Comparison of ENCODE assay signal across 8 cellular contexts in the genomic region with DNA sequence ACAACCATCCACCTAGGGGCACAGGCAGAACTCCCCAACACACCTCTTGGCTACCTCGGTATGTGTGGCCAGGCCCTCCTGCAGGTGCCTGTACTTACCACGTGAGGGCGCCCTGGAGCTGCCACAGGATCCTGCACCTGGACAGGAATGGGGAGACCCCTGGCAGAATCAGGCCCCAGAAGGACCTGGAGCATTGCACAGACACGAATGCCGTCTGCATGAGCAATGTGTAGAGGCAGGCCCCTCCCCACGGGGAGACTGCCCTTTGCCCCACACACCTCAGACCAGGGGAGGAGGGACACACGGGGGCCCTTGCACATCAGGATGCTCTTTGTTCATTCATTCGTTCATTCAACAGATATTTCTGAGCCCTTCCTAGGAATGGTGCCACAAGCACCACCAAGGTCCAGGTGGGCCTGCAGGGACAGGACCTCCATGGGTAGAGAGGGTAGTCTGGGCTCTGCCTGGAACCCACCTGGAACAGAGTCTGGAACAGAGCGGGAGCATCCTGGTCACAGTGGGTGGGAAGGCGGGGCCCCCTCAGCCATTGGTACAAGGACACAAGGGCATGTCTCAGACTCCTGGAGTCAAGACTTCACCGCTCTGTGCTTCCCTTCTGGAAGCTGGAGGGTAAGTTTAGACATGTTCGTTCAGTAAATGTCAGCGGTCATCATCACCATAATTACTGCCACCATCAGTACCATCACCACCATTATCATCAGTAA. TPM values are rescaled to one million over a fixed set of nuclear protein-coding genes. Genes with fewer than 3 reads are reported as not detected.
A peak's percentile ranks its signal among the peaks of the same experiment; 100 is the strongest.
DNase-seq lines count a peak whose midpoint lies in the region; ATAC-seq, FAIRE-seq and TF ChIP-seq lines count a peak whose summit lies in the region.

No MANE protein-coding gene starts in this region.

- no peak overlapping the region for H2BK120ac ChIP-seq in H9 (ENCODE audit: low read depth, low read length, poor library complexity, severe bottlenecking)

- no peak overlapping the region for H2BK5ac ChIP-seq in H9 (ENCODE audit: insufficient read length, low read length)

- H3K4me1 ChIP-seq in H9 (ENCODE audit: insufficient read depth, low read length): no peaks in the 10 kb centered on the region
- no peaks in the 10 kb centered on the region for H3K4me1 ChIP-seq in GM12878 (ENCODE audit: control insufficient read depth, insufficient read depth, low read length)

- H3K4me1 Mint-ChIP-seq in CD4-positive, alpha-beta T cell (ENCODE audit: low read depth): no peaks in the 10 kb centered on the region
- H3K4me1 Mint-ChIP-seq in H9: peaks cover 11 to 29% of the 10 kb centered on the region in 2 experiments

- H3K4ac ChIP-seq in H9 (ENCODE audit: low read depth, low read length): no peak overlapping the region

- peak; percentile 7 for FAIRE-seq in GM12878 (lab: Jason Lieb, UNC)

- CTCF ChIA-PET in CD4-positive, alpha-beta T cell (lab: Charles Lee): interaction anchor here (1.0 to 1.1 kb wide), 4 partner anchors 8 to 47 kb away, joined by 3 read pairs; no protein-coding TSS in a partner anchor
- CTCF ChIA-PET in GM12878 (lab: Yijun Ruan, JAX): interaction anchor here (0.5 to 1.6 kb wide), 7 partner anchors 9 to 193 kb away, joined by 3 to 7 read pairs (median 3); no protein-coding TSS in a partner anchor

- peaks cover 2% of the 10 kb centered on the region for H3K23me2 ChIP-seq in H9 (ENCODE audit: insufficient read length, low read depth, low read length, poor library complexity, severe bottlenecking)

- H3K14ac ChIP-seq in H9 (ENCODE audit: insufficient read depth, low read length): no peak overlapping the region

- peaks cover 26% of the 10 kb centered on the region for H3K27me3 ChIP-seq in CD4-positive, alpha-beta T cell (ENCODE audit: control insufficient read depth, insufficient read depth, low read length)
- no peaks in the 10 kb centered on the region for H3K27me3 ChIP-seq in H9 (ENCODE audit: insufficient read depth, low read length)
- peaks cover 0 to 3% of the 10 kb centered on the region in 2 experiments; a peak in 2 of 4 replicates for H3K27me3 ChIP-seq in GM12878 (replicated peaks in 1 of 2; ENCODE audit: control insufficient read depth in 2 of 2, insufficient read depth in 2 of 2, low read length in 1 of 2)

- no peak overlapping the region for H3K23ac ChIP-seq in H9 (ENCODE audit: insufficient read length, low read depth, low read length)

- no peaks in the 10 kb centered on the region for H3K9me3 ChIP-seq in CD4-positive, alpha-beta T cell (ENCODE audit: control insufficient read depth, low read length)
- H3K9me3 ChIP-seq in H9 (ENCODE audit: control insufficient read depth, low read depth, low read length): no peaks in the 10 kb centered on the region
- H3K9me3 ChIP-seq in GM12878 (replicated peaks; ENCODE audit: control insufficient read depth, insufficient read depth, low read length): no peaks in the 10 kb centered on the region

- H2BK12ac ChIP-seq in H9 (ENCODE audit: insufficient read length, low read depth, low read length): no peak overlapping the region

- no peak overlapping the region for H4K8ac ChIP-seq in H9 (replicated peaks; ENCODE audit: insufficient read length, low read depth, low read length)

- H3K36me3 Mint-ChIP-seq in CD4-positive, alpha-beta T cell (ENCODE audit: low read depth): no peaks in the 10 kb centered on the region
- peaks cover 0 to 1% (median 0%) of the 10 kb centered on the region in 3 experiments; a peak in 2 of 7 replicates for H3K36me3 Mint-ChIP-seq in H9 (ENCODE audit: insufficient read depth in 1 of 3, low read depth in 3 of 3)

- SMC1A ChIA-PET in GM12878 (lab: Charles Lee; ENCODE audit: uncharacterized antibody, unreplicated experiment): interaction anchor here (1.3 kb wide), 1 partner anchor 47 kb away, joined by 3 read pairs; no protein-coding TSS in a partner anchor

- H3K4me2 ChIP-seq in H9 (ENCODE audit: insufficient read depth, insufficient read length, low read length) (no peak overlapping the region), GM12878 (ENCODE audit: control insufficient read depth, insufficient read depth) (no peak overlapping the region)

- peak; percentile 69 for TF ChIP-seq CTCF in CD4-positive, alpha-beta T cell (IDR thresholded peaks at IDR 0.05)
- peak; percentile 97 for TF ChIP-seq CTCF in H9 (conservative IDR thresholded peaks at IDR 0.05)
- peak; percentile 83 to 94 (median 94) for TF ChIP-seq CTCF in GM12878 (IDR thresholded peaks at IDR 0.05 in 2 of 3, conservative IDR thresholded peaks at IDR 0.05 in 1 of 3; ENCODE audit: control insufficient read depth in 2 of 3, extremely low read depth in 1 of 3, insufficient read depth in 1 of 3, low read depth in 3 of 3, low read length in 3 of 3)

- no peak overlapping the region for H4K5ac ChIP-seq in H9 (ENCODE audit: insufficient read length, low read depth, low read length)

- H2AK5ac ChIP-seq in H9 (ENCODE audit: insufficient read length, low read length): no peak overlapping the region

- H3K4me3 ChIP-seq in GM12878: no peak overlapping the region

- RAD21 ChIA-PET in GM12878 (lab: Charles Lee; ENCODE audit: unreplicated experiment): interaction anchor here (1.5 kb wide), 1 partner anchor 31 kb away, joined by 3 read pairs; no protein-coding TSS in a partner anchor

- no peak overlapping the region for H3K27ac ChIP-seq in CD4-positive, alpha-beta T cell (ENCODE audit: low read depth, low read length)
- H3K27ac ChIP-seq in H9 (ENCODE audit: insufficient read length, low read depth, low read length) (no peak overlapping the region), GM12878 (ENCODE audit: control insufficient read depth, insufficient read depth) (no peak overlapping the region)

- no peak overlapping the region for H3K56ac ChIP-seq in H9 (ENCODE audit: insufficient read length, low read depth, low read length)

- no peak overlapping the region for H3K27ac Mint-ChIP-seq in CD4-positive, alpha-beta T cell
- no peak overlapping the region for H3K27ac Mint-ChIP-seq in H9

- BruUV-seq in GM12878 (replicated peaks; lab: Mats Ljungman, UMichigan): no TSS peak

- WGBS in H9 (ENCODE audit: extremely low coverage, insufficient read length, low lambda C conversion rate): no CpG with 5 or more reads among the region's 13 CpGs
- 31% methylated on average over 13 of the region's 13 CpGs for WGBS in GM12878 (ENCODE audit: insufficient coverage, insufficient replicate concordance, low lambda C conversion rate, missing lambda C conversion rate)

- H3K79me2 ChIP-seq in H9 (ENCODE audit: insufficient read depth, low read length) (no peaks in the 10 kb centered on the region), GM12878 (ENCODE audit: control insufficient read depth, insufficient read depth, low read length) (no peaks in the 10 kb centered on the region)

- no peak for TF ChIP-seq EP300 in GM12878 (IDR thresholded peaks at IDR 0.05; ENCODE audit: borderline replicate concordance in 1 of 2, control insufficient read depth in 1 of 2, low read depth in 2 of 2, low read length in 2 of 2)

- H2BK15ac ChIP-seq in H9 (ENCODE audit: low read depth, low read length): no peak overlapping the region

- H4K20me1 ChIP-seq in H9 (ENCODE audit: control insufficient read depth, insufficient read depth, insufficient read length) (peaks cover 11% of the 10 kb centered on the region), GM12878 (ENCODE audit: control insufficient read depth, insufficient read depth) (no peaks in the 10 kb centered on the region)

- no peak overlapping the region for H2BK20ac ChIP-seq in H9 (ENCODE audit: low read depth, low read length, poor library complexity, severe bottlenecking)

- H3K18ac ChIP-seq in H9 (ENCODE audit: insufficient read length, low read depth, low read length): no peak overlapping the region

- intact Hi-C loops in CD4-positive, alpha-beta T cell (cut with DNase I, micrococcal nuclease): loop anchor here in 1 of 2 experiments (2.0 to 5.0 kb wide), 2 partner anchors 47 to 199 kb away; no protein-coding TSS in a partner anchor
- intact Hi-C loops in GM12878 (cut with micrococcal nuclease; ENCODE audit: unreplicated experiment): no loop called here

- no peak overlapping the region for H3T11ph ChIP-seq in H9 (ENCODE audit: low read length)

- H3K9me3 Mint-ChIP-seq in CD4-positive, alpha-beta T cell: no peaks in the 10 kb centered on the region
- H3K9me3 Mint-ChIP-seq in H9: peaks cover 2% of the 10 kb centered on the region in 2 experiments; a peak in 3 of 5 replicates

- POLR2A ChIA-PET in CD4-positive, alpha-beta T cell (lab: Charles Lee): no interaction called here
- POLR2A ChIA-PET in GM12878 (lab: Charles Lee): no interaction called here

- no peak overlapping the region for H4K91ac ChIP-seq in H9 (ENCODE audit: insufficient read length, low read depth, low read length)

- DNase-seq in CD4-positive, alpha-beta T cell: peak; percentile 12 to 57 (median 38)
- DNase-seq in H9: peak; percentile 77
- peak; percentile 18 for DNase-seq in T follicular helper cell (ENCODE audit: low read depth)
- DNase-seq in GM12878 (ENCODE audit: low read depth, low spot score): no peak
- DNase-seq in left kidney (ENCODE audit: low read depth, low spot score): peak; percentile 58
- peak; percentile 11 to 18 for DNase-seq in stimulated activated CD8-positive, alpha-beta memory T cell treated with anti-CD3 and anti-CD28 coated beads, Interleukin-15, amount 100 ng/mL, for 48 hours (ENCODE audit: low read depth in 2 of 2)
- DNase-seq in H4 (ENCODE audit: low spot score): no peak

- no peak overlapping the region for H2AFZ ChIP-seq in H9 (ENCODE audit: low read length)
- H2AFZ ChIP-seq in GM12878 (ENCODE audit: control insufficient read depth, low read depth, low read length): no peak overlapping the region

- no peaks in the 10 kb centered on the region for H3K79me1 ChIP-seq in H9 (ENCODE audit: insufficient read depth, low read depth, low read length, poor library complexity, severe bottlenecking)

- in situ Hi-C loops in GM12878 (cut with MboI): no loop called here

- H3K4me3 Mint-ChIP-seq in CD4-positive, alpha-beta T cell: no peak overlapping the region
- no peak overlapping the region for H3K4me3 Mint-ChIP-seq in H9

- peak; percentile 59 for ATAC-seq in CD4-positive, alpha-beta T cell (ENCODE audit: poor library complexity)
- ATAC-seq in GM12878 (peak; percentile 75), GM18502 (IDR thresholded peaks at IDR 0.05; ENCODE audit: poor library complexity, unreplicated experiment) (no peak)

- H3K9ac ChIP-seq in H9 (ENCODE audit: extremely low read depth, insufficient read length, low read length) (no peak overlapping the region), GM12878 (ENCODE audit: control insufficient read depth, insufficient read depth, low read length) (no peak overlapping the region)

- no peaks in the 10 kb centered on the region for H3K36me3 ChIP-seq in GM12878 (ENCODE audit: control insufficient read depth in 2 of 2, insufficient read depth in 2 of 2, low read length in 1 of 2)

- H3K27me3 Mint-ChIP-seq in CD4-positive, alpha-beta T cell: peaks cover 29% of the 10 kb centered on the region
- H3K27me3 Mint-ChIP-seq in H9 (ENCODE audit: low read depth): peaks cover 19% of the 10 kb centered on the region

- no peak for TF ChIP-seq POLR2A in GM12878 (IDR thresholded peaks at IDR 0.05; ENCODE audit: low read depth, low read length)

- TF ChIP-seq RAD21 in GM12878 (IDR thresholded peaks at IDR 0.05; ENCODE audit: insufficient read depth, low read depth, low read length): peak; percentile 69

RNA-seq across cellular contexts. Expression of a gene that starts 32.3 kb away (rescaled TPM):
- 10 to 100 TPM; 43.7 to 44.1 TPM for total RNA-seq in CD4-positive, alpha-beta T cell
- total RNA-seq in H9 (2021) (85.4 TPM in 2 replicates), GM12878 (2014; rRNA removed) (19.7 and 21.6 TPM in 2 replicates), GM12878 (2014; rRNA removed; fragmentation: Illumina TruSeq; extraction: Trizol) (18.5 and 21.3 TPM in 2 replicates), GM12878 (2021) (36.1 and 37.8 TPM in 2 replicates)
- 18.1 and 21.9 TPM in 2 replicates for total RNA-seq in GM12878 (2013; cell fraction: nucleolus; rRNA removed)
- 17.4 TPM for polyA plus RNA-seq in GM12878 (2011; ENCODE audit: low read depth)
- polyA plus RNA-seq in GM12878 (2011; rRNA removed) (23.2 and 27.5 TPM in 2 replicates), GM12878 (2014; fragmentation: Illumina TruSeq; extraction: Trizol) (23.3 and 24.7 TPM in 2 replicates), GM12878 (2014; fragmentation: Nextera tagmentation; extraction: Ambion mirVana) (10 to 100 TPM; 11.4 to 14.8 TPM), GM12878 (2014; rRNA removed) (32.9 and 33.1 TPM in 2 replicates), GM12878 (2016; fragmentation: Nextera tagmentation; extraction: Ambion mirVana) (10 to 100 TPM in 1 of 2 experiments, 1 to 10 TPM in 1; 4.6 to 14.5 TPM)
- 20.2 and 23.4 TPM in 2 replicates for polyA plus RNA-seq in GM12878 (2011; cell fraction: cytosol; rRNA removed)
- 24.5 and 27.8 TPM in 2 replicates for polyA plus RNA-seq in GM12878 (2011; cell fraction: nucleus; rRNA removed)
- polyA plus RNA-seq in GM12878 (2012): 21.8 and 26.7 TPM in 2 replicates
- polyA minus RNA-seq in GM12878 (2011; rRNA and poly(A)+ RNA removed): 19.0 and 21.1 TPM in 2 replicates
- polyA minus RNA-seq in GM12878 (2011; cell fraction: cytosol; rRNA and poly(A)+ RNA removed): 14.3 and 17.2 TPM in 2 replicates
- polyA minus RNA-seq in GM12878 (2011; cell fraction: nucleus; rRNA and poly(A)+ RNA removed): 5.7 and 10.3 TPM in 2 replicates
- 16.2 and 16.7 TPM in 2 replicates for total RNA-seq in H4 (2014; rRNA removed; shearing (Covaris generic))

RNA-seq across cellular contexts. Expression of a gene that starts 52.1 kb away (rescaled TPM):
- total RNA-seq in CD4-positive, alpha-beta T cell: not detected
- total RNA-seq in H9 (2021): 0.31 TPM in 1 of 2 replicates, not detected in the other
- total RNA-seq in GM12878 (2013; cell fraction: nucleolus; rRNA removed): 27.4 and 27.6 TPM in 2 replicates
- total RNA-seq in GM12878 (2014; rRNA removed): 0.11 TPM in 1 of 2 replicates, not detected in the other
- total RNA-seq in GM12878 (2014; rRNA removed; fragmentation: Illumina TruSeq; extraction: Trizol): not detected in 2 replicates
- total RNA-seq in GM12878 (2021): not detected in 2 replicates
- polyA plus RNA-seq in GM12878 (2011; ENCODE audit: low read depth): 0.29 TPM
- polyA plus RNA-seq in GM12878 (2011; rRNA removed): 0.26 and 0.31 TPM in 2 replicates
- polyA plus RNA-seq in GM12878 (2011; cell fraction: cytosol; rRNA removed): 0.99 and 1.1 TPM in 2 replicates
- 4.9 and 10.3 TPM in 2 replicates for polyA plus RNA-seq in GM12878 (2011; cell fraction: nucleus; rRNA removed)
- polyA plus RNA-seq in GM12878 (2012): 1.2 and 4.0 TPM in 2 replicates
- polyA plus RNA-seq in GM12878 (2014; fragmentation: Illumina TruSeq; extraction: Trizol): not detected in 2 replicates
- polyA plus RNA-seq in GM12878 (2014; fragmentation: Nextera tagmentation; extraction: Ambion mirVana): not detected
- polyA plus RNA-seq in GM12878 (2014; rRNA removed): 0.08 TPM in 1 of 2 replicates, not detected in the other
- not detected for polyA plus RNA-seq in GM12878 (2016; fragmentation: Nextera tagmentation; extraction: Ambion mirVana)
- polyA minus RNA-seq in GM12878 (2011; rRNA and poly(A)+ RNA removed): 0.66 and 1.3 TPM in 2 replicates
- not detected in 2 replicates for polyA minus RNA-seq in GM12878 (2011; cell fraction: cytosol; rRNA and poly(A)+ RNA removed)
- 1.7 and 2.4 TPM in 2 replicates for polyA minus RNA-seq in GM12878 (2011; cell fraction: nucleus; rRNA and poly(A)+ RNA removed)
- 0.14 TPM in 1 of 2 replicates, not detected in the other for total RNA-seq in H4 (2014; rRNA removed; shearing (Covaris generic))

Comparison
In these comparisons a context has a peak if more than half of its experiments do, and no peak if none do; other contexts are left out.
1. DNase-seq: peak in CD4-positive, alpha-beta T cell (10 of 10), H9 (single experiment), T follicular helper cell (single experiment), left kidney (single experiment) and stimulated activated CD8-positive, alpha-beta memory T cell treated with anti-CD3 and anti-CD28 coated beads, Interleukin-15, amount 100 ng/mL, for 48 hours (2 of 2); none in GM12878 (single experiment) and H4 (single experiment).
2. Peak in every context shown above with its lines, with median percentiles within 50 percentile points of each other: CTCF ChIP-seq.